In the genomic region with DNA sequence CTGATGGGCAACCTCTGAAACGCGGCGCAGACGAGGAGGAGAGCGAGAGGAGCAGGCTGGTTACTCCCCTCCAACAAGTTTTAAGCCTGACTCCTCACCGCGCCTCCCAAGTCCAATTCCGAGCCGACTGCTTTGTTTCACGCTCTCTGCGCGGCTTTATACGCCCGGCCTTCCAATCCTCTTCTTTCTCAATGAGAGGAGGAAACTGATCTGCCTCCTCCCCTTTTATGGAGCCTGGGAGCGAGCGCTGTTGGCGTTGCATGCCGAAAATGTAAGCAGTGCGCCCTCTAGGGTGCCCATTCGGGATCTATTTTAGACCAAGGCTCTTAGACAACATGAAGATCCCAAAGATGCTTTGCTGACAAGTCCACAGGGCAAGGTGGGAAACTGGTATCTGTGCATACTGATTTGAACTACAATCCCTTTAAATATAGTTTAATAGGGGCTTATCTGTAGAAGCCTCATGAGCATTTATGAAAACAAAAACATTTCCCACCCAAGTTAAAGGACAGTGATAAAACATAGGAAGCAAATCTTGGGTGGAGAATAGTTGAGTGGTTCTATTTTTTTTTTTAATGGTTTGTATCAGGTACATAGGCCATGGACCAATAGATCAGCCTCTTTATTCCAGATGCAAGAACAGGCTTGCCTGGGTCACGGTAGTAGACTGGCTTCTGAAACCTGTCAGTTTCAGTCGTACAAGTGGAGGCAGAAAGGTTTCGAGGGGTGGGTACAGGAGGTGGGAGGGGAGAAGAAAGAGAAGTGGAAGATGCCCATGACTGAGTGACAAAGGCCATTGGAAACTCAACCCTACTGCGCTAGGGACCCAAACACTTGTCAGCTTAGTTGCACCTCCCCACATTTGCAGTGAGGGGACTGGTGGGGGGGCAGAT, we compare ENCODE assay signal across 8 cellular contexts. TPM values are rescaled to one million over a fixed set of nuclear protein-coding genes. Genes with fewer than 3 reads are reported as not detected.
DNase-seq lines count a peak whose midpoint lies in the region; ATAC-seq and TF ChIP-seq lines count a peak whose summit lies in the region.

A gene with protein sequence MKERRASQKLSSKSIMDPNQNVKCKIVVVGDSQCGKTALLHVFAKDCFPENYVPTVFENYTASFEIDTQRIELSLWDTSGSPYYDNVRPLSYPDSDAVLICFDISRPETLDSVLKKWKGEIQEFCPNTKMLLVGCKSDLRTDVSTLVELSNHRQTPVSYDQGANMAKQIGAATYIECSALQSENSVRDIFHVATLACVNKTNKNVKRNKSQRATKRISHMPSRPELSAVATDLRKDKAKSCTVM (minus strand): TSS at position 131 of the 893 bp plus-strand sequence. CDS start 250 bp downstream, outside the sequence.

- peaks cover 18% of the 10 kb centered on the region for H3K36me3 ChIP-seq in HUES64 (ENCODE audit: insufficient read depth, low read length)
- H3K36me3 ChIP-seq in ascending aorta: no peaks in the 10 kb centered on the region
- H3K36me3 ChIP-seq in rectal smooth muscle tissue (ENCODE audit: control insufficient read depth, insufficient read depth, low read length): no peaks in the 10 kb centered on the region

- ATAC-seq in GM21526 (IDR thresholded peaks at IDR 0.05; ENCODE audit: low FRiP score, unreplicated experiment): peak; percentile 78
- ATAC-seq in right cardiac atrium: peak; percentile 87 to 88

- DNase-seq in ELF-1 (ENCODE audit: low read depth, low spot score) (peak; percentile 98), NOMO-1 treated with dmso at 0.1 percent for 144 hours (lab: John Stamatoyannopoulos, UW; ENCODE audit: unreplicated experiment) (peak; percentile 29), ascending aorta (ENCODE audit: low spot score in 2 of 2) (peak; percentile 86 to 99), right cardiac atrium (peak; percentile 96 to 98 (median 97)), activated gamma-delta T cell treated with Interleukin-2 at 50 U/mL for 16 hours (no peak)

- 12% methylated on average over 23 of the region's 24 CpGs for WGBS in HUES64
- 12% methylated on average over 24 of the region's 24 CpGs for WGBS in right cardiac atrium

- peaks cover 20% of the 10 kb centered on the region for H3K4me1 ChIP-seq in HUES64 (ENCODE audit: insufficient read depth, low read length)
- peaks cover 0 to 15% of the 10 kb centered on the region in 2 donors for H3K4me1 ChIP-seq in ascending aorta
- H3K4me1 ChIP-seq in right cardiac atrium (ENCODE audit: control insufficient read depth, insufficient read depth, low read length): no peaks in the 10 kb centered on the region
- peaks cover 14% of the 10 kb centered on the region for H3K4me1 ChIP-seq in rectal smooth muscle tissue (ENCODE audit: control insufficient read depth, insufficient read depth, low read length)

- H3K27me3 ChIP-seq in HUES64 (ENCODE audit: insufficient read depth, low read length) (no peaks in the 10 kb centered on the region; the same call in 1 of the 2 replicates), ascending aorta (no peaks in the 10 kb centered on the region), right cardiac atrium (ENCODE audit: control insufficient read depth, insufficient read depth) (no peaks in the 10 kb centered on the region), rectal smooth muscle tissue (ENCODE audit: control insufficient read depth, insufficient read depth, low read length) (no peaks in the 10 kb centered on the region)

- H3K9ac ChIP-seq in HUES64 (ENCODE audit: low read depth, low read length) (peak within 1 kb of the TSS; percentile 86), rectal smooth muscle tissue (ENCODE audit: low read length) (no peak within 1 kb of the TSS)

- intact Hi-C loops in ascending aorta (cut with DNase I) (loop anchor here (1.0 to 10.0 kb wide), 8 partner anchors 21 to 1843 kb away; partner anchors contain the start of genes EPC2 and MMADHC), right cardiac atrium (cut with DNase I) (loop anchor here in 3 of 4 donors (5.0 kb wide), 2 partner anchors 60 to 890 kb away; no protein-coding TSS in a partner anchor)

- H3K27ac ChIP-seq in HUES64 (ENCODE audit: low read depth, low read length) (no peak within 1 kb of the TSS), ascending aorta (peak within 1 kb of the TSS; percentile 99 to 100), right cardiac atrium (ENCODE audit: low read length) (peak within 1 kb of the TSS; percentile 89), rectal smooth muscle tissue (ENCODE audit: low read depth, low read length) (peak within 1 kb of the TSS; percentile 93)

- no peaks in the 10 kb centered on the region for H3K9me3 ChIP-seq in HUES64 (ENCODE audit: insufficient read depth, low read depth, low read length)
- H3K9me3 ChIP-seq in ascending aorta: no peaks in the 10 kb centered on the region
- H3K9me3 ChIP-seq in right cardiac atrium (ENCODE audit: control insufficient read depth, low read length): no peaks in the 10 kb centered on the region

- TF ChIP-seq CTCF in ascending aorta (IDR thresholded peaks at IDR 0.05): peak; percentile 79 to 86 (median 80)

- peak within 1 kb of the TSS; percentile 94 for H3K4me3 ChIP-seq in HUES64 (ENCODE audit: low read length)
- peak within 1 kb of the TSS; percentile 81 to 88 for H3K4me3 ChIP-seq in ascending aorta
- peak within 1 kb of the TSS; percentile 86 for H3K4me3 ChIP-seq in right cardiac atrium (ENCODE audit: low read length)
- H3K4me3 ChIP-seq in rectal smooth muscle tissue (ENCODE audit: low read length): peak within 1 kb of the TSS; percentile 93

RNA-seq across cellular contexts. Expression of the gene that starts here (rescaled TPM):
- polyA plus RNA-seq in HUES64 (2013, experiment 1 of 2): 26.2 TPM
- 33.6 TPM for polyA plus RNA-seq in HUES64 (2013, experiment 2 of 2)
- 10.7 TPM for total RNA-seq in ascending aorta
- 10 to 100 TPM in 3 of 4 donors, 1 to 10 TPM in 1; 9.1 to 32.7 (median 16.1) TPM for total RNA-seq in right cardiac atrium
- 16.4 TPM for polyA plus RNA-seq in right cardiac atrium
